ENCODE assay signal across 16 cellular contexts in genomic region chr4:3249681-3250437, GRCh38. TPM values are rescaled to one million over a fixed set of nuclear protein-coding genes. Genes with fewer than 3 reads are reported as not detected.
DNase-seq lines count a peak whose midpoint lies in the region; ATAC-seq and TF ChIP-seq lines count a peak whose summit lies in the region.
"Had no signal": no experiment of that assay in that cellular context is flagged by ENCODE, and none has a peak within 500 bp of the region (broad histone marks: within the 10 kb centered on the region; RNA-seq: fewer than 3 reads in every experiment).

No MANE protein-coding gene starts in this region.

- peak; percentile 10 for DNase-seq in activated naive CD4-positive, alpha-beta T cell treated with anti-CD3 and anti-CD28 coated beads, Interleukin-2, amount 50 U/mL, for 16 hours
- DNase-seq in activated naive CD4-positive, alpha-beta T cell (lab: John Stamatoyannopoulos, UW), result no peak
- DNase-seq in WTC11 (ENCODE audit: low spot score) (no peak), lower lobe of right lung (peak; percentile 42), esophagus muscularis mucosa (ENCODE audit: extremely low spot score) (no peak)
- DNase-seq in stimulated activated effector memory CD8-positive, alpha-beta T cell treated with anti-CD3 and anti-CD28 coated beads, Interleukin-12 subunit alpha, Interleukin-12 subunit beta, amount 100 ng/mL, for 72 hours (ENCODE audit: low spot score in 2 of 2), result no peak
- DNase-seq: C1 segment of cervical spinal cord, COR-L47, IMR-90, Kasumi-1, NCI-H1930, NCI-H2171, NCI-H774 had no signal

- no peak overlapping the region for H3K4me3 ChIP-seq in lower lobe of right lung
- H3K4me3 ChIP-seq in esophagus muscularis mucosa, result no peak overlapping the region
- H3K4me3 ChIP-seq: HAP-1 had no signal

- POLR2A ChIA-PET in WTC11 (lab: Charles Lee), result no interaction called here

- TF ChIP-seq CTCF in WTC11 (IDR thresholded peaks at IDR 0.05), result no peak
- no peak for TF ChIP-seq CTCF in lower lobe of right lung (IDR thresholded peaks at IDR 0.05)
- TF ChIP-seq CTCF in esophagus muscularis mucosa (IDR thresholded peaks at IDR 0.05), result no peak

- H3K4me1 ChIP-seq in lower lobe of right lung (no peaks in the 10 kb centered on the region), esophagus muscularis mucosa (no peaks in the 10 kb centered on the region)
- H3K4me1 ChIP-seq: HAP-1 had no signal

- H3K36me3 ChIP-seq in lower lobe of right lung (no peaks in the 10 kb centered on the region), esophagus muscularis mucosa (peaks cover 0 to 7% (median 2%) of the 10 kb centered on the region in 4 donors)
- H3K36me3 ChIP-seq: HAP-1 had no signal

- H3K27ac ChIP-seq in lower lobe of right lung, result no peak overlapping the region
- H3K27ac ChIP-seq in esophagus muscularis mucosa (replicated peaks in 1 of 4), result no peak overlapping the region

- H3K9me3 ChIP-seq in lower lobe of right lung (no peaks in the 10 kb centered on the region), esophagus muscularis mucosa (no peaks in the 10 kb centered on the region)
- H3K9me3 ChIP-seq: HAP-1 had no signal

- H3K9me3 Mint-ChIP-seq in WTC11, result no peaks in the 10 kb centered on the region
- no peaks in the 10 kb centered on the region for H3K9me3 Mint-ChIP-seq in stimulated activated effector memory CD8-positive, alpha-beta T cell treated with anti-CD3 and anti-CD28 coated beads, Interleukin-12 subunit alpha, Interleukin-12 subunit beta, amount 100 ng/mL, for 72 hours

- WGBS in esophagus muscularis mucosa, result 96% methylated on average over 13 of the region's 22 CpGs

- no peak overlapping the region for H3K4me3 Mint-ChIP-seq in WTC11
- no peak overlapping the region for H3K4me3 Mint-ChIP-seq in stimulated activated effector memory CD8-positive, alpha-beta T cell treated with anti-CD3 and anti-CD28 coated beads, Interleukin-12 subunit alpha, Interleukin-12 subunit beta, amount 100 ng/mL, for 72 hours

- H3K36me3 Mint-ChIP-seq in WTC11, result no peaks in the 10 kb centered on the region
- no peaks in the 10 kb centered on the region for H3K36me3 Mint-ChIP-seq in stimulated activated effector memory CD8-positive, alpha-beta T cell treated with anti-CD3 and anti-CD28 coated beads, Interleukin-12 subunit alpha, Interleukin-12 subunit beta, amount 100 ng/mL, for 72 hours

- TF ChIP-seq EP300 in esophagus muscularis mucosa (IDR thresholded peaks at IDR 0.05), result no peak

- no peaks in the 10 kb centered on the region for H3K27me3 ChIP-seq in lower lobe of right lung (ENCODE audit: low read depth)
- no peaks in the 10 kb centered on the region for H3K27me3 ChIP-seq in esophagus muscularis mucosa

- no peaks in the 10 kb centered on the region for H3K27me3 Mint-ChIP-seq in WTC11 (ENCODE audit: low read depth)

- no peak for TF ChIP-seq POLR2A in esophagus muscularis mucosa (IDR thresholded peaks at IDR 0.05; ENCODE audit: low read depth)

- intact Hi-C loops in lower lobe of right lung (cut with DNase I), result no loop called here
- intact Hi-C loops in esophagus muscularis mucosa (cut with DNase I), result no loop called here

- peaks cover 6% of the 10 kb centered on the region; the same call in 1 of the 2 replicates for H3K4me1 Mint-ChIP-seq in WTC11
- peaks cover 9% of the 10 kb centered on the region for H3K4me1 Mint-ChIP-seq in stimulated activated effector memory CD8-positive, alpha-beta T cell treated with anti-CD3 and anti-CD28 coated beads, Interleukin-12 subunit alpha, Interleukin-12 subunit beta, amount 100 ng/mL, for 72 hours

- no peak overlapping the region for H3K27ac Mint-ChIP-seq in WTC11
- H3K27ac Mint-ChIP-seq in stimulated activated effector memory CD8-positive, alpha-beta T cell treated with anti-CD3 and anti-CD28 coated beads, Interleukin-12 subunit alpha, Interleukin-12 subunit beta, amount 100 ng/mL, for 72 hours, result peak overlapping the region; percentile 74

- CTCF ChIA-PET in WTC11 (lab: Charles Lee), result interaction anchor here (1.0 to 2.2 kb wide), 6 partner anchors 69 to 231 kb away, joined by 3 to 11 read pairs (median 7); no protein-coding TSS in a partner anchor

- ATAC-seq in WTC11 (no peak), lower lobe of right lung (no peak), HG03354 (IDR thresholded peaks at IDR 0.05; ENCODE audit: poor library complexity, severe bottlenecking, unreplicated experiment) (no peak), GM21423 (IDR thresholded peaks at IDR 0.05; ENCODE audit: unreplicated experiment) (no peak)
- no peak for ATAC-seq in stimulated activated effector memory CD8-positive, alpha-beta T cell treated with anti-CD3 and anti-CD28 coated beads, Interleukin-12 subunit alpha, Interleukin-12 subunit beta, amount 100 ng/mL, for 72 hours

TF ChIP-seq in WTC11, 78 proteins besides CTCF, POLR2A, EP300 and RAD21:
- TF ChIP-seq ELF4 (CRISPR knock-in tag; IDR thresholded peaks at IDR 0.05; ENCODE audit: low read depth) (no peak), TEAD4 (CRISPR knock-in tag; IDR thresholded peaks at IDR 0.05) (no peak), ZNF138 (CRISPR knock-in tag; conservative IDR thresholded peaks at IDR 0.05) (no peak), SP1 (CRISPR knock-in tag; conservative IDR thresholded peaks at IDR 0.05) (0 out of 2 replicates have a peak, but pooled peaks have one; percentile 15)
- TF ChIP-seq, protein P1, sequence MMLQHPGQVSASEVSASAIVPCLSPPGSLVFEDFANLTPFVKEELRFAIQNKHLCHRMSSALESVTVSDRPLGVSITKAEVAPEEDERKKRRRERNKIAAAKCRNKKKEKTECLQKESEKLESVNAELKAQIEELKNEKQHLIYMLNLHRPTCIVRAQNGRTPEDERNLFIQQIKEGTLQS (CRISPR knock-in tag; conservative IDR thresholded peaks at IDR 0.05), result no peak
TF ChIP-seq in WTC11: peak in this region for 1.

RNA-seq across cellular contexts. Expression of gene MSANTD1, which starts 0.9 kb away (rescaled TPM):
- total RNA-seq in WTC11 (2021) (0.98 to 1.1 TPM (median 0.99 TPM) in 3 replicates), lower lobe of right lung (1.9 TPM), esophagus muscularis mucosa (under 1 TPM; 0.06 to 0.83 (median 0.40) TPM)

RNA-seq across cellular contexts. Expression of gene RGS12, which starts 43.0 kb away (rescaled TPM):
- 21.0 to 24.7 TPM (median 24.2 TPM) in 3 replicates for total RNA-seq in WTC11 (2021)
- 59.5 TPM for total RNA-seq in lower lobe of right lung
- total RNA-seq in esophagus muscularis mucosa, result 10 to 100 TPM; 16.2 to 23.0 (median 19.2) TPM

Comparison
In these comparisons a context has a peak if more than half of its experiments do, and no peak if none do; other contexts are left out.
1. DNase-seq: peak in activated naive CD4-positive, alpha-beta T cell treated with anti-CD3 and anti-CD28 coated beads, Interleukin-2, amount 50 U/mL, for 16 hours (single experiment) and lower lobe of right lung (single experiment); none in activated naive CD4-positive, alpha-beta T cell (0 of 4), WTC11 (single experiment), stimulated activated effector memory CD8-positive, alpha-beta T cell treated with anti-CD3 and anti-CD28 coated beads, Interleukin-12 subunit alpha, Interleukin-12 subunit beta, amount 100 ng/mL, for 72 hours (0 of 2) and esophagus muscularis mucosa (single experiment).